ENCODE assay signal across 8 cellular contexts in the genomic region with DNA sequence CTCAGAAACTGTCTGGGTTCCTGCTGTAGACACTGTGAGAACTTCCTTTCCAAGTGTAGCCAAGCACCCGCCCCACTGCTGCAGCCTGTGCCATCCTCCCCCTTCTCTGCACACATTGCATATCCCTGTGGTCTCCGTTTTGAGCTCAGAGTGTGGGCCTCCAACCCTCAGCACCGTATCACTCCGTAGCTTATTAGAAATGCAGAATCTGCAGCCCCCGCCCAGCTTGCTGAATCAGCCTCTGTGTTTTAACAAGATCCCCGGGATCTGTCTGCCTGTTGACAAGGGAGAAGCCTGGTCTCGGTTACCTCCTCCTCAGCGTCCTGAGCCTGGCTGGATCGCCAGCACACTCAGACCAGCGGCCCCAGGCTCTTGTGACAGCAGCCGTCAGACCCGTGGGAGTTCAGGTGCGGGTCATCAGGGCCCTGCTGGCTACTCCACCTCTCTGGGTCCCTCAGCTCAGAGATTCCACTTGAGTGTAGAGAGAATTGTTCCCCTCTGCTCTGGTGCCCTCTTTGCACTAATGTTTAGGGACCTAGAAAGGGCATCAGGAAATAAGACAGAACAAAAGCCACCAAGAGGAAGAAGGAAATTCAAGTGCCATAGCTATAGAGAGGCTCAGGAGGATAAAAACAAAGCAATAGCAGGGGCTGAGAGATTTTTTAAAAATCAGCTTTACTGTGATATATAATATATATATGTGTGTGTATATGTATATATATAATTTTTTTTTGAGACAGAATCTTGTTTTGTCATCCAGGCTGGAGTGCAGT.
A peak's percentile ranks its signal among the peaks of the same experiment; 100 is the strongest.
DNase-seq lines count a peak whose midpoint lies in the region; ATAC-seq and TF ChIP-seq lines count a peak whose summit lies in the region.

No MANE protein-coding gene starts in this region.

- no peaks in the 10 kb centered on the region for H3K27me3 ChIP-seq in CD8-positive, alpha-beta memory T cell (ENCODE audit: insufficient read depth, low read length, poor library complexity, severe bottlenecking)
- H3K27me3 ChIP-seq in endodermal cell (ENCODE audit: control insufficient read depth, insufficient read depth, low read length, poor library complexity, severe bottlenecking), result no peaks in the 10 kb centered on the region

- H3K27me3 Mint-ChIP-seq in CD8-positive, alpha-beta memory T cell, result no peaks in the 10 kb centered on the region
- no peaks in the 10 kb centered on the region for H3K27me3 Mint-ChIP-seq in endodermal cell (ENCODE audit: insufficient read depth)
- no peaks in the 10 kb centered on the region for H3K27me3 Mint-ChIP-seq in neural crest cell (ENCODE audit: low read depth)

- POLR2A ChIA-PET in CD8-positive, alpha-beta memory T cell (lab: Charles Lee), result interaction anchor here (0.6 to 2.3 kb wide), 9 partner anchors 10 to 91 kb away, joined by 3 to 16 read pairs (median 3); no protein-coding TSS in a partner anchor

- H3K27ac Mint-ChIP-seq in CD8-positive, alpha-beta memory T cell, result peak overlapping the region; percentile 52 to 99 (median 88)
- H3K27ac Mint-ChIP-seq in endodermal cell (peak overlapping the region; percentile 16), neural crest cell (ENCODE audit: unreplicated experiment) (peak overlapping the region; percentile 78)

- H3K4me1 ChIP-seq in CD8-positive, alpha-beta memory T cell (ENCODE audit: insufficient read depth, low read length), result peaks cover 69% of the 10 kb centered on the region
- H3K4me1 ChIP-seq in endodermal cell (ENCODE audit: control insufficient read depth, insufficient read depth, low read length), result no peaks in the 10 kb centered on the region

- H3K9me3 Mint-ChIP-seq in CD8-positive, alpha-beta memory T cell, result no peaks in the 10 kb centered on the region
- H3K9me3 Mint-ChIP-seq in endodermal cell, result peaks cover 15% of the 10 kb centered on the region
- H3K9me3 Mint-ChIP-seq in neural crest cell, result peaks cover 5% of the 10 kb centered on the region

- no peak overlapping the region for H3K27ac ChIP-seq in CD8-positive, alpha-beta memory T cell (ENCODE audit: low read depth, low read length)
- peak overlapping the region; percentile 66 for H3K27ac ChIP-seq in endodermal cell (ENCODE audit: low read depth, low read length)

- WGBS in endodermal cell (ENCODE audit: insufficient coverage in 1 of 2, insufficient read length in 1 of 2), 2 experiments, result 82 to 85% methylated on average over 4 to 13 of the region's 13 CpGs

- no peaks in the 10 kb centered on the region for H3K9me3 ChIP-seq in CD8-positive, alpha-beta memory T cell (ENCODE audit: low read length)
- peaks cover 11% of the 10 kb centered on the region for H3K9me3 ChIP-seq in endodermal cell (ENCODE audit: control insufficient read depth, low read length)

- H3K36me3 Mint-ChIP-seq in CD8-positive, alpha-beta memory T cell, result peaks cover 3 to 4% (median 4%) of the 10 kb centered on the region in 3 donors
- peaks cover 7% of the 10 kb centered on the region for H3K36me3 Mint-ChIP-seq in endodermal cell (ENCODE audit: low read depth)
- peaks cover 6% of the 10 kb centered on the region for H3K36me3 Mint-ChIP-seq in neural crest cell (ENCODE audit: low read depth)

- DNase-seq in CD8-positive, alpha-beta memory T cell, result peak in 2 of 5 donors; percentile 34 to 65
- DNase-seq in SK-N-DZ (ENCODE audit: low spot score) (peak; percentile 62), endodermal cell (peak; percentile 62), neural crest cell (ENCODE audit: low read depth, low spot score) (peak; percentile 8), NCI-H510A (lab: John Stamatoyannopoulos, UW) (no peak), NCI-H524 treated with DMSO at 0.1 percent for 48 hours (lab: John Stamatoyannopoulos, UW) (no peak), germinal center (ENCODE audit: low spot score) (no peak)

- H3K4me3 Mint-ChIP-seq in CD8-positive, alpha-beta memory T cell, result peak overlapping the region; percentile 2 to 85 (median 77)
- H3K4me3 Mint-ChIP-seq in endodermal cell, result no peak overlapping the region
- no peak overlapping the region for H3K4me3 Mint-ChIP-seq in neural crest cell

- ATAC-seq in GM18517 (IDR thresholded peaks at IDR 0.05; ENCODE audit: unreplicated experiment), result no peak

- H3K36me3 ChIP-seq in CD8-positive, alpha-beta memory T cell (ENCODE audit: insufficient read depth, low read length), result no peaks in the 10 kb centered on the region
- H3K36me3 ChIP-seq in endodermal cell (ENCODE audit: control insufficient read depth, insufficient read depth, low read length), result no peaks in the 10 kb centered on the region

- no peak for TF ChIP-seq CTCF in endodermal cell (conservative IDR thresholded peaks at IDR 0.05)
- TF ChIP-seq CTCF in neural crest cell (conservative IDR thresholded peaks at IDR 0.05), result no peak

- H3K4me3 ChIP-seq in CD8-positive, alpha-beta memory T cell (ENCODE audit: low read length), result peak overlapping the region; percentile 33
- no peak overlapping the region for H3K4me3 ChIP-seq in endodermal cell (ENCODE audit: low read length)

- CTCF ChIA-PET in CD8-positive, alpha-beta memory T cell (lab: Charles Lee), result interaction anchor here (0.8 to 2.0 kb wide), 8 partner anchors 8 to 91 kb away, joined by 3 to 17 read pairs (median 4); no protein-coding TSS in a partner anchor

- peaks cover 60 to 86% (median 69%) of the 10 kb centered on the region in 3 donors for H3K4me1 Mint-ChIP-seq in CD8-positive, alpha-beta memory T cell
- H3K4me1 Mint-ChIP-seq in endodermal cell (peaks cover 20% of the 10 kb centered on the region), neural crest cell (peaks cover 21% of the 10 kb centered on the region)

- no peak overlapping the region for H3K9ac ChIP-seq in endodermal cell (ENCODE audit: extremely low read depth, low read length, poor library complexity, severe bottlenecking)

Comparison
In these comparisons a context has a peak if more than half of its experiments do, and no peak if none do; other contexts are left out.
1. DNase-seq: peak in SK-N-DZ (single experiment), endodermal cell (single experiment) and neural crest cell (single experiment); none in NCI-H510A (single experiment), NCI-H524 treated with DMSO at 0.1 percent for 48 hours (single experiment) and germinal center (single experiment).
2. H3K27ac Mint-ChIP-seq: peak in every context shown above with its lines; median percentile 88 in CD8-positive, alpha-beta memory T cell; 78 in neural crest cell; 16 in endodermal cell.
3. H3K4me3 Mint-ChIP-seq: peak in CD8-positive, alpha-beta memory T cell (7 of 7); none in endodermal cell (single experiment) and neural crest cell (single experiment).